In genomic region chr11:59668950-59669610, GRCh38 we compare ENCODE assay signal across 1 cellular context.
TF ChIP-seq lines count a peak whose summit lies in the region.

Gene PATL1, minus strand, starts transcription at chr11:59669037. Its CDS starts 142 bp downstream, at chr11:59668895.

TF ChIP-seq in HepG2, 621 proteins besides CTCF, POLR2A, EP300 and RAD21 (continued from another document and continues in another):
- peak; percentile 12; the same call in 1 of the 2 replicates for TF ChIP-seq DMAP1 (CRISPR knock-in tag; IDR thresholded peaks at IDR 0.05)
- 0 out of 2 replicates have a peak, but pooled peaks have one; percentile 34 for TF ChIP-seq ZNF646 (CRISPR knock-in tag; IDR thresholded peaks at IDR 0.05)
- TF ChIP-seq KLF6 (CRISPR knock-in tag; IDR thresholded peaks at IDR 0.05): no peak
- no peak for TF ChIP-seq KIAA2018 (CRISPR knock-in tag; IDR thresholded peaks at IDR 0.05; ENCODE audit: borderline replicate concordance)
- peak; percentile 62 for TF ChIP-seq YY1 (IDR thresholded peaks at IDR 0.05; ENCODE audit: insufficient read depth, insufficient replicate concordance, low read depth, low read length)
- no peak for TF ChIP-seq EEA1 (CRISPR knock-in tag; IDR thresholded peaks at IDR 0.05; ENCODE audit: borderline replicate concordance)
- peak; percentile 76 for TF ChIP-seq NRL (CRISPR knock-in tag; IDR thresholded peaks at IDR 0.05; ENCODE audit: borderline replicate concordance)
- peak; percentile 16; the same call in 1 of the 2 replicates for TF ChIP-seq ATF2 (CRISPR knock-in tag; IDR thresholded peaks at IDR 0.05)
- TF ChIP-seq RFXANK (CRISPR knock-in tag; IDR thresholded peaks at IDR 0.05): no peak
- peak; percentile 67 for TF ChIP-seq SAP130 (CRISPR knock-in tag; IDR thresholded peaks at IDR 0.05; ENCODE audit: low read depth)
- no peak for TF ChIP-seq TFAP4 (IDR thresholded peaks at IDR 0.05; ENCODE audit: borderline replicate concordance, low read depth)
- 0 out of 2 replicates have a peak, but pooled peaks have one; percentile 43 for TF ChIP-seq GMEB2 (CRISPR knock-in tag; IDR thresholded peaks at IDR 0.05; ENCODE audit: low read depth)
- peak; percentile 87 for TF ChIP-seq POLR2AphosphoS5 (IDR thresholded peaks at IDR 0.05; ENCODE audit: low read depth, low read length)
- TF ChIP-seq ZNF891 (CRISPR knock-in tag; IDR thresholded peaks at IDR 0.05): peak; percentile 64; the same call in 1 of the 2 replicates
- TF ChIP-seq HOXA3 (CRISPR knock-in tag; IDR thresholded peaks at IDR 0.05): peak; percentile 49
- TF ChIP-seq XRCC5 (optimal IDR thresholded peaks at IDR 0.05; ENCODE audit: low read length): peak; percentile 57
- TF ChIP-seq ETV6 (CRISPR knock-in tag; conservative IDR thresholded peaks at IDR 0.05): no peak
- TF ChIP-seq POLR2G (IDR thresholded peaks at IDR 0.05; ENCODE audit: low read depth, low read length): peak; percentile 82
- TF ChIP-seq ZNF558 (CRISPR knock-in tag; IDR thresholded peaks at IDR 0.05; ENCODE audit: borderline replicate concordance): no peak; the same call in 1 of the 2 replicates
- peak; percentile 21 for TF ChIP-seq PHF5A (CRISPR knock-in tag; IDR thresholded peaks at IDR 0.05; ENCODE audit: low read depth, unreplicated experiment)
- peak; percentile 49; the same call in 1 of the 2 replicates for TF ChIP-seq ZNF441 (CRISPR knock-in tag; IDR thresholded peaks at IDR 0.05; ENCODE audit: borderline replicate concordance)
- peak; percentile 69; the same call in 1 of the 2 replicates for TF ChIP-seq NKX3-1 (CRISPR knock-in tag; IDR thresholded peaks at IDR 0.05)
- TF ChIP-seq CCDC6 (CRISPR knock-in tag; IDR thresholded peaks at IDR 0.05): 0 out of 2 replicates have a peak, but pooled peaks have one; percentile 76
- peak; percentile 85 for TF ChIP-seq ZNF362 (CRISPR knock-in tag; IDR thresholded peaks at IDR 0.05; ENCODE audit: borderline replicate concordance)
- no peak for TF ChIP-seq MZF1 (CRISPR knock-in tag; IDR thresholded peaks at IDR 0.05; ENCODE audit: borderline replicate concordance)
- peak; percentile 15; the same call in 1 of the 2 replicates for TF ChIP-seq MTA1 (CRISPR knock-in tag; IDR thresholded peaks at IDR 0.05; ENCODE audit: borderline replicate concordance)
- 0 out of 2 replicates have a peak, but pooled peaks have one; percentile 6 for TF ChIP-seq ZNF124 (CRISPR knock-in tag; IDR thresholded peaks at IDR 0.05)
- TF ChIP-seq BRCA1 (CRISPR knock-in tag; IDR thresholded peaks at IDR 0.05): peak; percentile 63; the same call in 1 of the 2 replicates
- TF ChIP-seq PATZ1 (CRISPR knock-in tag; IDR thresholded peaks at IDR 0.05): peak; percentile 6; the same call in 1 of the 2 replicates
- TF ChIP-seq ZMYM2 (CRISPR knock-in tag; IDR thresholded peaks at IDR 0.05): no peak
- no peak for TF ChIP-seq STAT5B (CRISPR knock-in tag; IDR thresholded peaks at IDR 0.05)
- TF ChIP-seq GMEB1 (CRISPR knock-in tag; IDR thresholded peaks at IDR 0.05; ENCODE audit: borderline replicate concordance): peak; percentile 84
